In the genomic region with DNA sequence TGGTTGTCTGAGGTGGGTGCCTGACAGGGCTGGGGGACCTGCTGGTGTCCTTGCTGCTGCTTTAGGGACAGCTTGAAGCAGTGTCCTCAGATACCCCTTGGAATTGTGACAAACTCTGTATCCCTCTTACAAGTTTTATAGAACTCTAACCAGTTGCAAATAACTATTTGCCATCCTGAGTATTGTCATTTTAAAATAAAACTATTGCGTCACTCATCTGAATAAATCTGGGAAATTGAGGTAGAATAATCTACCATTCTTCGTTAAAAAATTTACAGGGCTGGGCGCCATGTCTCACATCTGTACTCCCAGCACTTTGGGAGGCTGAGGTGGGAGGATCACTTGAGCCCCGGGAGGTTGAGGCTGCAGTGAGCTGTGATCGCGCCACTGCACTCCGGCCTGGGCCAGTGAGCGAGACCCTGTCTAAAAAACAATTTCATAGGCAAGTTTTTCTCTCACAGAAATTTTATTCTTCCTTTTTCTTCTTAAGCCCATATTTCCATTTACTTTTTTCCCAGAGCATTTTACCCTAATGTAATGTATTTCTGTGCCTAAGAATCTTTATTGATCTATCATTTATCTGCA, we compare ENCODE assay signal across 33 cellular contexts. TPM values are rescaled to one million over a fixed set of nuclear protein-coding genes. Genes with fewer than 3 reads are reported as not detected.
"Had no signal": no experiment of that assay in that cellular context is flagged by ENCODE, and none has a peak within 500 bp of the region (broad histone marks: within the 10 kb centered on the region; RNA-seq: fewer than 3 reads in every experiment).

No MANE protein-coding gene starts in this region.

- H3K4me2 ChIP-seq: KMS-11 had no signal

- H3K36me3 ChIP-seq: cardiac muscle cell had no signal

- H3K9ac ChIP-seq: KMS-11 had no signal

- H3K27ac Mint-ChIP-seq: activated CD4-positive, alpha-beta memory T cell treated with anti-CD3 and anti-CD28 coated beads, Interleukin-2, amount 10 ng/mL, durations not matched to agents 7 days and 5 days; activated CD4-positive, alpha-beta T cell treated with anti-CD3 and anti-CD28 coated beads for 36 hours; activated CD4-positive, alpha-beta T cell treated with anti-CD3 and anti-CD28 coated beads, Interleukin-2, amount 10 ng/mL, durations not matched to agents 7 days and 5 days; activated CD8-positive, alpha-beta memory T cell treated with anti-CD3 and anti-CD28 coated beads, Interleukin-2, amount 10 ng/mL, durations not matched to agents 7 days and 5 days; activated naive CD4-positive, alpha-beta T cell treated with anti-CD3 and anti-CD28 coated beads, Interleukin-2, amount 50 U/mL, for 24 hours; activated naive CD8-positive, alpha-beta T cell treated with anti-CD3 and anti-CD28 coated beads, Interleukin-2, amount 10 ng/mL, durations not matched to agents 7 days and 5 days; T-helper 1 cell treated with Interleukin-12 subunit alpha and Interleukin-12 subunit beta and Interleukin-4 antibody, amounts not matched to agents 30 μg/mL and 1 μg/mL, for 36 hours; T-helper 2 cell treated with Interferon-gamma antibody and Interleukin-4, amounts not matched to agents 5 μg/mL and 100 μg/mL, for 36 hours had no signal

- H3K4me3 Mint-ChIP-seq: activated CD4-positive, alpha-beta memory T cell treated with anti-CD3 and anti-CD28 coated beads, Interleukin-2, amount 10 ng/mL, durations not matched to agents 7 days and 5 days; activated CD4-positive, alpha-beta T cell treated with anti-CD3 and anti-CD28 coated beads for 36 hours; activated CD4-positive, alpha-beta T cell treated with anti-CD3 and anti-CD28 coated beads, Interleukin-2, amount 10 ng/mL, durations not matched to agents 7 days and 5 days; activated CD8-positive, alpha-beta memory T cell treated with anti-CD3 and anti-CD28 coated beads, Interleukin-2, amount 10 ng/mL, durations not matched to agents 7 days and 5 days; activated naive CD4-positive, alpha-beta T cell treated with anti-CD3 and anti-CD28 coated beads, Interleukin-2, amount 50 U/mL, for 24 hours; activated naive CD8-positive, alpha-beta T cell treated with anti-CD3 and anti-CD28 coated beads, Interleukin-2, amount 10 ng/mL, durations not matched to agents 7 days and 5 days; central memory CD8-positive, alpha-beta T cell; T-helper 1 cell treated with Interleukin-12 subunit alpha and Interleukin-12 subunit beta and Interleukin-4 antibody, amounts not matched to agents 30 μg/mL and 1 μg/mL, for 36 hours; T-helper 2 cell treated with Interferon-gamma antibody and Interleukin-4, amounts not matched to agents 5 μg/mL and 100 μg/mL, for 36 hours; WTC11 had no signal

- H3K27me3 ChIP-seq: ascending aorta, cardiac muscle cell had no signal

- H3K4me3 ChIP-seq: ascending aorta, cardiac muscle cell, SK-N-MC had no signal

- FAIRE-seq: TTC549 had no signal

- DNase-seq: activated CD4-positive, alpha-beta memory T cell treated with anti-CD3 and anti-CD28 coated beads, Interleukin-2, amount 10 ng/mL, durations not matched to agents 7 days and 5 days; activated CD4-positive, alpha-beta T cell treated with anti-CD3 and anti-CD28 coated beads for 36 hours; activated CD4-positive, alpha-beta T cell treated with anti-CD3 and anti-CD28 coated beads, Interleukin-2, amount 10 ng/mL, durations not matched to agents 7 days and 5 days; activated CD8-positive, alpha-beta memory T cell treated with anti-CD3 and anti-CD28 coated beads for 24 hours; activated CD8-positive, alpha-beta memory T cell treated with anti-CD3 and anti-CD28 coated beads, Interleukin-2, amount 10 ng/mL, durations not matched to agents 7 days and 5 days; activated CD8-positive, alpha-beta memory T cell treated with anti-CD3 and anti-CD28 coated beads, Interleukin-2, amount 50 U/mL, for 48 hours; activated effector memory CD4-positive, alpha-beta T cell treated with anti-CD3 and anti-CD28 coated beads, Interleukin-2, amount 50 U/mL, for 16 hours; activated naive CD4-positive, alpha-beta T cell; activated naive CD8-positive, alpha-beta T cell treated with anti-CD3 and anti-CD28 coated beads, Interleukin-2, amount 10 ng/mL, durations not matched to agents 7 days and 5 days; activated T-cell treated with anti-CD3 and anti-CD28 coated beads, Interleukin-2, amount 50 U/mL, for 48 hours; amygdala; NCI-H1092 treated with DMSO at 0.1 percent for 48 hours; NCI-H1417 treated with DMSO at 0.1 percent for 48 hours; NCI-H1930; NCI-H2081 treated with DMSO at 0.1 percent for 48 hours; NCI-H345; NCI-H524 treated with DMSO at 0.1 percent for 48 hours had no signal

- H3K4me1 Mint-ChIP-seq: activated CD4-positive, alpha-beta memory T cell treated with anti-CD3 and anti-CD28 coated beads, Interleukin-2, amount 10 ng/mL, durations not matched to agents 7 days and 5 days; activated CD4-positive, alpha-beta T cell treated with anti-CD3 and anti-CD28 coated beads for 36 hours; activated CD8-positive, alpha-beta memory T cell treated with anti-CD3 and anti-CD28 coated beads, Interleukin-2, amount 10 ng/mL, durations not matched to agents 7 days and 5 days; activated naive CD4-positive, alpha-beta T cell treated with anti-CD3 and anti-CD28 coated beads, Interleukin-2, amount 50 U/mL, for 24 hours; activated naive CD8-positive, alpha-beta T cell treated with anti-CD3 and anti-CD28 coated beads, Interleukin-2, amount 10 ng/mL, durations not matched to agents 7 days and 5 days had no signal

- H3K27ac ChIP-seq: ascending aorta, KMS-11, SK-N-MC had no signal

- H3K27me3 Mint-ChIP-seq: activated CD4-positive, alpha-beta memory T cell treated with anti-CD3 and anti-CD28 coated beads, Interleukin-2, amount 10 ng/mL, durations not matched to agents 7 days and 5 days; activated CD4-positive, alpha-beta T cell treated with anti-CD3 and anti-CD28 coated beads for 36 hours; activated CD4-positive, alpha-beta T cell treated with anti-CD3 and anti-CD28 coated beads, Interleukin-2, amount 10 ng/mL, durations not matched to agents 7 days and 5 days; activated CD8-positive, alpha-beta memory T cell treated with anti-CD3 and anti-CD28 coated beads, Interleukin-2, amount 10 ng/mL, durations not matched to agents 7 days and 5 days; activated naive CD4-positive, alpha-beta T cell treated with anti-CD3 and anti-CD28 coated beads, Interleukin-2, amount 50 U/mL, for 24 hours; activated naive CD8-positive, alpha-beta T cell treated with anti-CD3 and anti-CD28 coated beads, Interleukin-2, amount 10 ng/mL, durations not matched to agents 7 days and 5 days; central memory CD8-positive, alpha-beta T cell had no signal

- ATAC-seq: activated CD4-positive, alpha-beta T cell treated with anti-CD3 and anti-CD28 coated beads for 36 hours; activated CD4-positive, CD25-positive, alpha-beta regulatory T cell treated with anti-CD3 and anti-CD28 coated beads, Interleukin-2, amount 50 U/mL, for 24 hours; activated CD8-positive, alpha-beta memory T cell treated with anti-CD3 and anti-CD28 coated beads, Interleukin-2, amount 10 ng/mL, durations not matched to agents 7 days and 5 days; Panc1; Right ventricle myocardium inferior; WTC11 had no signal

- H3K4me1 ChIP-seq: ascending aorta had no signal

RNA-seq across cellular contexts. Expression of a gene that starts 14.2 kb away (rescaled TPM):
- total RNA-seq: activated CD4-positive, alpha-beta memory T cell treated with anti-CD3 and anti-CD28 coated beads, Interleukin-2, amount 10 ng/mL, durations not matched to agents 7 days and 5 days; activated CD4-positive, alpha-beta T cell treated with anti-CD3 and anti-CD28 coated beads for 36 hours; activated CD4-positive, alpha-beta T cell treated with anti-CD3 and anti-CD28 coated beads, Interleukin-2, amount 10 ng/mL, durations not matched to agents 7 days and 5 days; activated CD8-positive, alpha-beta memory T cell treated with anti-CD3 and anti-CD28 coated beads, Interleukin-2, amount 10 ng/mL, durations not matched to agents 7 days and 5 days; activated naive CD8-positive, alpha-beta T cell treated with anti-CD3 and anti-CD28 coated beads, Interleukin-2, amount 10 ng/mL, durations not matched to agents 7 days and 5 days; ascending aorta; cardiac muscle cell; M059J; NCI-H460; Right ventricle myocardium inferior; RPMI7951 had no signal
